1 cellular context compared by ENCODE assay signal in the genomic region with DNA sequence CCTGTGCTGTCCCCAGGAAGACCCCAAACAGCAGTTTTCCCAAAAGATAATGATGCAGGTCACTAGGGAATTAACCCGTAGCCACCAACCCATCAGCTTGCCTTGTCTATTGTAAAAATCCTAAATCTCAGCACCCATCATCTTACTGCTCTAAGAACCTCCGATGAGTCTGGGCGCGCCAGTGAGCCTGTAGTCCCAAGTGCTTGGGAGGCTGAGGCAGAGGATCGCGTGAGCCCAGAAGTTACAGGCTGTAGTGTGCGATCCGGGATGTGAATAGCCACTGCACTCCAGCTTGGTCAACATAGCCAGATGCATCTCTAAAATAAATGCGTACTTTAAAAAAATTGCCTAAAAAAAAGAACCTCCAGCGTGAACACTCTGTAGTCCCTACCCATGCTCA.
TF ChIP-seq lines count a peak whose summit lies in the region.

No MANE protein-coding gene starts in this region.

TF ChIP-seq in GM23338, 12 proteins besides CTCF, POLR2A, EP300 and RAD21 (continued from another document):
- TF ChIP-seq, protein P1, sequence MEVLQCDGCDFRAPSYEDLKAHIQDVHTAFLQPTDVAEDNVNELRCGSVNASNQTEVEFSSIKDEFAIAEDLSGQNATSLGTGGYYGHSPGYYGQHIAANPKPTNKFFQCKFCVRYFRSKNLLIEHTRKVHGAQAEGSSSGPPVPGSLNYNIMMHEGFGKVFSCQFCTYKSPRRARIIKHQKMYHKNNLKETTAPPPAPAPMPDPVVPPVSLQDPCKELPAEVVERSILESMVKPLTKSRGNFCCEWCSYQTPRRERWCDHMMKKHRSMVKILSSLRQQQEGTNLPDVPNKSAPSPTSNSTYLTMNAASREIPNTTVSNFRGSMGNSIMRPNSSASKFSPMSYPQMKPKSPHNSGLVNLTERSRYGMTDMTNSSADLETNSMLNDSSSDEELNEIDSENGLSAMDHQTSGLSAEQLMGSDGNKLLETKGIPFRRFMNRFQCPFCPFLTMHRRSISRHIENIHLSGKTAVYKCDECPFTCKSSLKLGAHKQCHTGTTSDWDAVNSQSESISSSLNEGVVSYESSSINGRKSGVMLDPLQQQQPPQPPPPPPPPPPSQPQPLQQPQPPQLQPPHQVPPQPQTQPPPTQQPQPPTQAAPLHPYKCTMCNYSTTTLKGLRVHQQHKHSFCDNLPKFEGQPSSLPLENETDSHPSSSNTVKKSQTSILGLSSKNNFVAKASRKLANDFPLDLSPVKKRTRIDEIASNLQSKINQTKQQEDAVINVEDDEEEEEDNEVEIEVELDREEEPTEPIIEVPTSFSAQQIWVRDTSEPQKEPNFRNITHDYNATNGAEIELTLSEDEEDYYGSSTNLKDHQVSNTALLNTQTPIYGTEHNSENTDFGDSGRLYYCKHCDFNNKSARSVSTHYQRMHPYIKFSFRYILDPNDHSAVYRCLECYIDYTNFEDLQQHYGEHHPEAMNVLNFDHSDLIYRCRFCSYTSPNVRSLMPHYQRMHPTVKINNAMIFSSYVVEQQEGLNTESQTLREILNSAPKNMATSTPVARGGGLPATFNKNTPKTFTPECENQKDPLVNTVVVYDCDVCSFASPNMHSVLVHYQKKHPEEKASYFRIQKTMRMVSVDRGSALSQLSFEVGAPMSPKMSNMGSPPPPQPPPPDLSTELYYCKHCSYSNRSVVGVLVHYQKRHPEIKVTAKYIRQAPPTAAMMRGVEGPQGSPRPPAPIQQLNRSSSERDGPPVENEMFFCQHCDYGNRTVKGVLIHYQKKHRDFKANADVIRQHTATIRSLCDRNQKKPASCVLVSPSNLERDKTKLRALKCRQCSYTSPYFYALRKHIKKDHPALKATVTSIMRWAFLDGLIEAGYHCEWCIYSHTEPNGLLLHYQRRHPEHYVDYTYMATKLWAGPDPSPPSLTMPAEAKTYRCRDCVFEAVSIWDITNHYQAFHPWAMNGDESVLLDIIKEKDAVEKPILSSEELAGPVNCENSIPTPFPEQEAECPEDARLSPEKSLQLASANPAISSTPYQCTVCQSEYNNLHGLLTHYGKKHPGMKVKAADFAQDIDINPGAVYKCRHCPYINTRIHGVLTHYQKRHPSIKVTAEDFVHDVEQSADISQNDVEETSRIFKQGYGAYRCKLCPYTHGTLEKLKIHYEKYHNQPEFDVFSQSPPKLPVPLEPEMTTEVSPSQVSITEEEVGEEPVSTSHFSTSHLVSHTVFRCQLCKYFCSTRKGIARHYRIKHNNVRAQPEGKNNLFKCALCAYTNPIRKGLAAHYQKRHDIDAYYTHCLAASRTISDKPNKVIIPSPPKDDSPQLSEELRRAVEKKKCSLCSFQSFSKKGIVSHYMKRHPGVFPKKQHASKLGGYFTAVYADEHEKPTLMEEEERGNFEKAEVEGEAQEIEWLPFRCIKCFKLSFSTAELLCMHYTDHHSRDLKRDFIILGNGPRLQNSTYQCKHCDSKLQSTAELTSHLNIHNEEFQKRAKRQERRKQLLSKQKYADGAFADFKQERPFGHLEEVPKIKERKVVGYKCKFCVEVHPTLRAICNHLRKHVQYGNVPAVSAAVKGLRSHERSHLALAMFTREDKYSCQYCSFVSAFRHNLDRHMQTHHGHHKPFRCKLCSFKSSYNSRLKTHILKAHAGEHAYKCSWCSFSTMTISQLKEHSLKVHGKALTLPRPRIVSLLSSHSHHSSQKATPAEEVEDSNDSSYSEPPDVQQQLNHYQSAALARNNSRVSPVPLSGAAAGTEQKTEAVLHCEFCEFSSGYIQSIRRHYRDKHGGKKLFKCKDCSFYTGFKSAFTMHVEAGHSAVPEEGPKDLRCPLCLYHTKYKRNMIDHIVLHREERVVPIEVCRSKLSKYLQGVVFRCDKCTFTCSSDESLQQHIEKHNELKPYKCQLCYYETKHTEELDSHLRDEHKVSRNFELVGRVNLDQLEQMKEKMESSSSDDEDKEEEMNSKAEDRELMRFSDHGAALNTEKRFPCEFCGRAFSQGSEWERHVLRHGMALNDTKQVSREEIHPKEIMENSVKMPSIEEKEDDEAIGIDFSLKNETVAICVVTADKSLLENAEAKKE (CRISPR knock-in tag; IDR thresholded peaks at IDR 0.05) = no peak
TF ChIP-seq in GM23338: peak in this region for 0.
